ENCODE assay signal across 10 cellular contexts in the genomic region with DNA sequence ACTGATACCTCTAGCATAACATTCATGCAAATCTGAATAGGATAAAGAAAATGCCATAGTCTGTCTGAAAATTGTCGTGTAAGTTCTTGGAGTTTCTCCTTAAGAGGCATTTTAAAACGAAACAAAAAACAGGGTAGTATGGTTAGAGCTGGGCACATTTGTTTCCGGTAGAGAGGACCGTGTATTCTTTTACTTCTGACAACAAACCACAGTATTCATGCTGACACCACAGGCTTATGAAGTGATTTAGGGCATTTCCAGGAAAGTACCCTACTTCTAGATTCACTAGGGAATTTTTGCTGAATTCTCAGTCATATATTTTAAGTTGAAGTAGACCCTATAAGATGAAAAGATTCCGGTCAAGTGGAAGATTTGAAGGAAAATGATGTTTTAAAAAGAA.
DNase-seq lines count a peak whose midpoint lies in the region; ATAC-seq and TF ChIP-seq lines count a peak whose summit lies in the region.
"Had no signal": no experiment of that assay in that cellular context is flagged by ENCODE, and none has a peak within 500 bp of the region (broad histone marks: within the 10 kb centered on the region; RNA-seq: fewer than 3 reads in every experiment).

No MANE protein-coding gene starts in this region.

- H3K4me3 Mint-ChIP-seq in activated naive CD8-positive, alpha-beta T cell treated with anti-CD3 and anti-CD28 coated beads for 36 hours = peak overlapping the region; percentile 18

- DNase-seq in GM12864 (ENCODE audit: low read depth) (peak; percentile 10), COLO829 (ENCODE audit: low spot score) (no peak), HAP-1 (ENCODE audit: low spot score in 2 of 2) (no peak), coronary artery (ENCODE audit: low spot score) (no peak), SIG-M5 (lab: John Stamatoyannopoulos, UW) (no peak)
- no peak for DNase-seq in activated naive CD8-positive, alpha-beta T cell treated with anti-CD3 and anti-CD28 coated beads for 36 hours
- DNase-seq: dorsolateral prefrontal cortex, hippocampal formation had no signal

- H3K9me3 ChIP-seq in HAP-1 = no peaks in the 10 kb centered on the region

- no peaks in the 10 kb centered on the region for H3K36me3 Mint-ChIP-seq in activated naive CD8-positive, alpha-beta T cell treated with anti-CD3 and anti-CD28 coated beads for 36 hours

- ATAC-seq in GM21423 (IDR thresholded peaks at IDR 0.05; ENCODE audit: unreplicated experiment) = peak; percentile 88
- peak; percentile 77 for ATAC-seq in HG03342 (IDR thresholded peaks at IDR 0.05; ENCODE audit: unreplicated experiment)

- peaks cover 23% of the 10 kb centered on the region for H3K4me1 Mint-ChIP-seq in activated naive CD8-positive, alpha-beta T cell treated with anti-CD3 and anti-CD28 coated beads for 36 hours

- in situ Hi-C loops in HAP-1 (cut with MboI; ENCODE audit: low sequenced_read_pairs) = no loop called here

- TF ChIP-seq CTCF in GM12864 (IDR thresholded peaks at IDR 0.05; ENCODE audit: low read depth, low read length, missing control alignments) (no peak), coronary artery (IDR thresholded peaks at IDR 0.05) (no peak)

- H3K27ac Mint-ChIP-seq in activated naive CD8-positive, alpha-beta T cell treated with anti-CD3 and anti-CD28 coated beads for 36 hours = no peak overlapping the region

- H3K4me3 ChIP-seq in GM12864 (ENCODE audit: low read depth, low read length) (no peak overlapping the region), HAP-1 (no peak overlapping the region), coronary artery (no peak overlapping the region)
- H3K4me3 ChIP-seq: dorsolateral prefrontal cortex had no signal

- H3K9me3 Mint-ChIP-seq in activated naive CD8-positive, alpha-beta T cell treated with anti-CD3 and anti-CD28 coated beads for 36 hours = no peaks in the 10 kb centered on the region

- H3K4me1 ChIP-seq in HAP-1 = no peaks in the 10 kb centered on the region; the same call in 1 of the 2 replicates

- no peak overlapping the region for H3K27ac ChIP-seq in coronary artery
- H3K27ac ChIP-seq: dorsolateral prefrontal cortex had no signal

- no peaks in the 10 kb centered on the region for H3K27me3 ChIP-seq in HAP-1 (ENCODE audit: low read depth)
- H3K27me3 ChIP-seq: dorsolateral prefrontal cortex had no signal

- no peaks in the 10 kb centered on the region for H3K27me3 Mint-ChIP-seq in activated naive CD8-positive, alpha-beta T cell treated with anti-CD3 and anti-CD28 coated beads for 36 hours

- no peaks in the 10 kb centered on the region for H3K36me3 ChIP-seq in HAP-1 (replicated peaks)
